8 cellular contexts compared by ENCODE assay signal in genomic region chrX:1323315-1323714, GRCh38. TPM values are rescaled to one million over a fixed set of nuclear protein-coding genes. Genes with fewer than 3 reads are reported as not detected.
DNase-seq lines count a peak whose midpoint lies in the region; TF ChIP-seq lines count a peak whose summit lies in the region.

No MANE protein-coding gene starts in this region.

- no peak overlapping the region for H3K4me3 ChIP-seq in GM12865 (ENCODE audit: low read depth, low read length)
- no peak overlapping the region for H3K4me3 ChIP-seq in epithelial cell of proximal tubule (ENCODE audit: low read depth, low read length)
- no peak overlapping the region for H3K4me3 ChIP-seq in prostate gland

- intact Hi-C loops in prostate gland (cut with DNase I) = no loop called here

- no peaks in the 10 kb centered on the region for H3K4me1 ChIP-seq in prostate gland (replicated peaks)

- no peaks in the 10 kb centered on the region for H3K36me3 ChIP-seq in prostate gland

- DNase-seq in GM12865 (ENCODE audit: low read depth) (peak; percentile 89), H4 (ENCODE audit: low spot score) (peak; percentile 74), NAMALWA (ENCODE audit: low spot score) (peak; percentile 56), epithelial cell of proximal tubule (ENCODE audit: low read depth) (no peak), prostate gland (ENCODE audit: low spot score) (no peak), putamen (ENCODE audit: low spot score) (no peak)
- peak; percentile 30 for DNase-seq in activated CD4-positive, alpha-beta T cell treated with anti-CD3 and anti-CD28 coated beads for 1 hour
- peak; percentile 29 for DNase-seq in stimulated activated CD4-positive, alpha-beta T cell treated with anti-CD3 and anti-CD28 coated beads, Interleukin-12 subunit alpha, Interleukin-12 subunit beta, amount 100 ng/mL, for 4 hours

- H3K9me3 ChIP-seq in prostate gland = no peaks in the 10 kb centered on the region

- 29% methylated on average over 10 of the region's 10 CpGs for WGBS in prostate gland

- TF ChIP-seq CTCF in GM12865 (IDR thresholded peaks at IDR 0.05; ENCODE audit: insufficient read depth, low read depth, low read length, missing control alignments) (peak; percentile 44), epithelial cell of proximal tubule (conservative IDR thresholded peaks at IDR 0.05; ENCODE audit: low read depth, low read length) (peak; percentile 20), prostate gland (IDR thresholded peaks at IDR 0.05) (no peak)

- no peaks in the 10 kb centered on the region for H3K27me3 ChIP-seq in prostate gland (replicated peaks; ENCODE audit: insufficient read depth)

- H3K27ac ChIP-seq in prostate gland = no peak overlapping the region

- TF ChIP-seq POLR2A in prostate gland (IDR thresholded peaks at IDR 0.05) = no peak

RNA-seq across cellular contexts. Expression of gene IL3RA, which starts 13.3 kb away (rescaled TPM):
- total RNA-seq in H4 (2014; rRNA removed; shearing (Covaris generic)) = 0.72 and 1.1 TPM in 2 replicates
- not detected in 2 replicates for total RNA-seq in epithelial cell of proximal tubule
- total RNA-seq in prostate gland = 1 to 10 TPM; 3.3 to 7.2 TPM

RNA-seq across cellular contexts. Expression of gene CSF2RA, which starts 54.7 kb away (rescaled TPM):
- total RNA-seq in H4 (2014; rRNA removed; shearing (Covaris generic)) = 0.06 and 0.21 TPM in 2 replicates
- total RNA-seq in epithelial cell of proximal tubule (not detected in 2 replicates), prostate gland (1 to 10 TPM; 4.0 to 5.4 TPM)

Comparison
In these comparisons a context has a peak if more than half of its experiments do, and no peak if none do; other contexts are left out.
1. DNase-seq: peak in GM12865 (single experiment), H4 (single experiment), NAMALWA (single experiment), activated CD4-positive, alpha-beta T cell treated with anti-CD3 and anti-CD28 coated beads for 1 hour (single experiment) and stimulated activated CD4-positive, alpha-beta T cell treated with anti-CD3 and anti-CD28 coated beads, Interleukin-12 subunit alpha, Interleukin-12 subunit beta, amount 100 ng/mL, for 4 hours (single experiment); none in epithelial cell of proximal tubule (single experiment), prostate gland (single experiment) and putamen (single experiment).
2. CTCF ChIP-seq: peak in GM12865 (single experiment) and epithelial cell of proximal tubule (single experiment); none in prostate gland (0 of 4).